34 cellular contexts compared by ENCODE assay signal in genomic region chr4:79348405-79348804, GRCh38. TPM values are rescaled to one million over a fixed set of nuclear protein-coding genes. Genes with fewer than 3 reads are reported as not detected.
"Had no signal": no experiment of that assay in that cellular context is flagged by ENCODE, and none has a peak within 500 bp of the region (broad histone marks: within the 10 kb centered on the region; RNA-seq: fewer than 3 reads in every experiment).

No MANE protein-coding gene starts in this region.

- H3K4me1 Mint-ChIP-seq: stimulated activated effector memory CD8-positive, alpha-beta T cell treated with anti-CD3 and anti-CD28 coated beads, Interleukin-12 subunit alpha, Interleukin-12 subunit beta, amount 100 ng/mL, for 72 hours; stimulated activated memory B cell treated with anti-CD40 and anti-IgM and Interleukin-4, amounts not matched to agents 10 μg/mL and 1 μg/mL and 100 μg/mL, for 72 hours; stimulated activated naive B cell treated with anti-CD40 and anti-IgM and Interleukin-4, amounts not matched to agents 10 μg/mL and 1 μg/mL and 100 μg/mL, for 72 hours; stimulated activated naive CD8-positive, alpha-beta T cell treated with anti-CD3 and anti-CD28 coated beads, Interleukin-15, amount 100 ng/mL, for 72 hours had no signal

- H3K36me3 ChIP-seq: stomach, suprapubic skin, thoracic aorta, thyroid gland, tibial artery, tibial nerve, transverse colon, upper lobe of left lung, upper lobe of right lung, uterus, vagina had no signal

- DNase-seq: stimulated activated CD4-positive, alpha-beta T cell treated with anti-CD3 and anti-CD28 coated beads, Interleukin-2, amount 100 ng/mL, for 48 hours; stimulated activated CD4-positive, alpha-beta T cell treated with anti-CD3 and anti-CD28 coated beads, Interleukin-4, amount 100 ng/mL, for 1 hour; stimulated activated CD4-positive, alpha-beta T cell treated with anti-CD3 and anti-CD28 coated beads, Interleukin-4, amount 100 ng/mL, for 24 hours; stimulated activated CD4-positive, alpha-beta T cell treated with anti-CD3 and anti-CD28 coated beads, Interleukin-4, amount 100 ng/mL, for 4 hours; stimulated activated CD8-positive, alpha-beta memory T cell treated with anti-CD3 and anti-CD28 coated beads, Interleukin-4, amount 100 ng/mL, for 48 hours; stimulated activated naive B cell treated with anti-CD40 and anti-IgM and Interleukin-4, amounts not matched to agents 10 μg/mL and 1 μg/mL and 100 μg/mL, for 72 hours; stimulated activated naive CD4-positive, alpha-beta T cell; stimulated activated naive CD4-positive, alpha-beta T cell treated with Interleukin-2 at 50 U/mL for 16 hours; stimulated activated naive CD8-positive, alpha-beta T cell treated with anti-CD3 and anti-CD28 coated beads, Interleukin-15, amount 100 ng/mL, for 72 hours; stimulated activated naive CD8-positive, alpha-beta T cell treated with anti-CD3 and anti-CD28 coated beads, Interleukin-15, Interleukin-2, amounts not matched to agents 100 U/mL and 50 U/mL, for 24 hours; stomach; substantia nigra; testis; thyroid gland; tibial artery; transverse colon; trophoblast cell; upper lobe of left lung; upper lobe of right lung; uterus had no signal

- H3K27ac ChIP-seq: stomach, suprapubic skin, testis, thoracic aorta, thyroid gland, tibial artery, tibial nerve, transverse colon, upper lobe of left lung, upper lobe of right lung, uterus, vagina had no signal

- ATAC-seq: stimulated activated effector memory CD8-positive, alpha-beta T cell treated with anti-CD3 and anti-CD28 coated beads, Interleukin-12 subunit alpha, Interleukin-12 subunit beta, amount 100 ng/mL, for 72 hours; stimulated activated memory B cell treated with anti-CD40 and anti-IgM and Interleukin-4, amounts not matched to agents 10 μg/mL and 1 μg/mL and 100 μg/mL, for 72 hours; stimulated activated naive B cell treated with anti-CD40 and anti-IgM and Interleukin-4, amounts not matched to agents 10 μg/mL and 1 μg/mL and 100 μg/mL, for 72 hours; stimulated activated naive CD8-positive, alpha-beta T cell treated with anti-CD3 and anti-CD28 coated beads, Interleukin-15, amount 100 ng/mL, for 72 hours; stimulated activated naive CD8-positive, alpha-beta T cell treated with anti-CD3 and anti-CD28 coated beads, Interleukin-15, Interleukin-2, amounts not matched to agents 100 U/mL and 50 U/mL, for 24 hours; upper lobe of right lung had no signal

- H3K27me3 ChIP-seq: stomach, suprapubic skin, testis, thyroid gland, tibial artery, tibial nerve, transverse colon, upper lobe of left lung, upper lobe of right lung, uterus, vagina had no signal

- H3K4me1 ChIP-seq: stomach, suprapubic skin, testis, thyroid gland, tibial nerve, transverse colon, upper lobe of left lung, upper lobe of right lung, uterus, vagina had no signal

- FAIRE-seq: urothelium cell line had no signal

- H3K4me3 ChIP-seq: stomach, suprapubic skin, testis, thoracic aorta, thyroid gland, tibial artery, tibial nerve, transverse colon, upper lobe of left lung, upper lobe of right lung, uterus, vagina had no signal

- H3K27me3 Mint-ChIP-seq: stimulated activated naive B cell treated with anti-CD40 and anti-IgM and Interleukin-4, amounts not matched to agents 10 μg/mL and 1 μg/mL and 100 μg/mL, for 72 hours; stimulated activated naive CD8-positive, alpha-beta T cell treated with anti-CD3 and anti-CD28 coated beads, Interleukin-15, amount 100 ng/mL, for 72 hours; stimulated activated naive CD8-positive, alpha-beta T cell treated with anti-CD3 and anti-CD28 coated beads, Interleukin-15, Interleukin-2, amounts not matched to agents 100 ng/mL and 50 ng/mL, for 24 hours; type B pancreatic cell had no signal

- H3K4me3 Mint-ChIP-seq: stimulated activated effector memory CD8-positive, alpha-beta T cell treated with anti-CD3 and anti-CD28 coated beads, Interleukin-12 subunit alpha, Interleukin-12 subunit beta, amount 100 ng/mL, for 72 hours; stimulated activated memory B cell treated with anti-CD40 and anti-IgM and Interleukin-4, amounts not matched to agents 10 μg/mL and 1 μg/mL and 100 μg/mL, for 72 hours; stimulated activated naive B cell treated with anti-CD40 and anti-IgM and Interleukin-4, amounts not matched to agents 10 μg/mL and 1 μg/mL and 100 μg/mL, for 72 hours; stimulated activated naive CD8-positive, alpha-beta T cell treated with anti-CD3 and anti-CD28 coated beads, Interleukin-15, amount 100 ng/mL, for 72 hours; stimulated activated naive CD8-positive, alpha-beta T cell treated with anti-CD3 and anti-CD28 coated beads, Interleukin-15, Interleukin-2, amounts not matched to agents 100 ng/mL and 50 ng/mL, for 24 hours; type B pancreatic cell had no signal

- H3K27ac Mint-ChIP-seq: stimulated activated effector memory CD8-positive, alpha-beta T cell treated with anti-CD3 and anti-CD28 coated beads, Interleukin-12 subunit alpha, Interleukin-12 subunit beta, amount 100 ng/mL, for 72 hours; stimulated activated memory B cell treated with anti-CD40 and anti-IgM and Interleukin-4, amounts not matched to agents 10 μg/mL and 1 μg/mL and 100 μg/mL, for 72 hours; stimulated activated naive B cell treated with anti-CD40 and anti-IgM and Interleukin-4, amounts not matched to agents 10 μg/mL and 1 μg/mL and 100 μg/mL, for 72 hours; stimulated activated naive CD8-positive, alpha-beta T cell treated with anti-CD3 and anti-CD28 coated beads, Interleukin-15, amount 100 ng/mL, for 72 hours; stimulated activated naive CD8-positive, alpha-beta T cell treated with anti-CD3 and anti-CD28 coated beads, Interleukin-15, Interleukin-2, amounts not matched to agents 100 ng/mL and 50 ng/mL, for 24 hours; type B pancreatic cell had no signal

- H3K36me3 Mint-ChIP-seq: stimulated activated effector memory CD8-positive, alpha-beta T cell treated with anti-CD3 and anti-CD28 coated beads, Interleukin-12 subunit alpha, Interleukin-12 subunit beta, amount 100 ng/mL, for 72 hours; stimulated activated memory B cell treated with anti-CD40 and anti-IgM and Interleukin-4, amounts not matched to agents 10 μg/mL and 1 μg/mL and 100 μg/mL, for 72 hours; stimulated activated naive B cell treated with anti-CD40 and anti-IgM and Interleukin-4, amounts not matched to agents 10 μg/mL and 1 μg/mL and 100 μg/mL, for 72 hours; type B pancreatic cell had no signal

- H3K9me3 ChIP-seq: testis, thyroid gland, transverse colon, upper lobe of right lung, uterus, vagina had no signal

RNA-seq across cellular contexts. Expression of gene NAA11, which starts 22.5 kb away (rescaled TPM):
- total RNA-seq: stomach, subcutaneous adipose tissue, suprapubic skin, temporal lobe, thoracic aorta, thyroid gland, tibial nerve, transverse colon, upper lobe of left lung, upper lobe of right lung, ureter, urinary bladder, vagina had no signal
- polyA plus RNA-seq: stomach, urinary bladder had no signal

RNA-seq across cellular contexts. Expression of gene GK2, which starts 59.6 kb away (rescaled TPM):
- total RNA-seq: stomach, subcutaneous adipose tissue, suprapubic skin, temporal lobe, thoracic aorta, tibial nerve, transverse colon, upper lobe of left lung, upper lobe of right lung, ureter, urinary bladder, uterus, vagina had no signal
- polyA plus RNA-seq: stomach, thymus, urinary bladder had no signal
